ENCODE assay signal across 11 cellular contexts in genomic region chr3:97232635-97233034, GRCh38.
DNase-seq lines count a peak whose midpoint lies in the region; ATAC-seq and TF ChIP-seq lines count a peak whose summit lies in the region.
"Had no signal": no experiment of that assay in that cellular context is flagged by ENCODE, and none has a peak within 500 bp of the region (broad histone marks: within the 10 kb centered on the region; RNA-seq: fewer than 3 reads in every experiment).

No MANE protein-coding gene starts in this region.

- DNase-seq in NCI-H510A treated with DMSO at 0.1 percent for 48 hours (lab: John Stamatoyannopoulos, UW) (peak; percentile 18), NCI-H510A (lab: John Stamatoyannopoulos, UW) (no peak), NCI-H446 treated with DMSO at 0.1 percent for 48 hours (lab: John Stamatoyannopoulos, UW) (peak; percentile 86), suprapubic skin (ENCODE audit: low spot score in 2 of 2) (no peak), activated gamma-delta T cell treated with Interleukin-2 at 50 U/mL for 16 hours (no peak), cerebellar cortex (ENCODE audit: low spot score) (no peak), putamen (ENCODE audit: low spot score) (no peak)
- DNase-seq: brain microvascular endothelial cell, foreskin melanocyte had no signal

- H3K4me1 ChIP-seq in suprapubic skin: peaks cover 11% of the 10 kb centered on the region

- 33% methylated on average over 3 of the region's 3 CpGs for WGBS in suprapubic skin

- H3K9me3 ChIP-seq in suprapubic skin: no peaks in the 10 kb centered on the region

- H3K27me3 ChIP-seq in suprapubic skin: no peaks in the 10 kb centered on the region
- H3K27me3 ChIP-seq: brain microvascular endothelial cell had no signal

- H3K27ac ChIP-seq in suprapubic skin: peak overlapping the region; percentile 23
- H3K27ac ChIP-seq: brain microvascular endothelial cell had no signal

- no peaks in the 10 kb centered on the region for H3K36me3 ChIP-seq in suprapubic skin
- H3K36me3 ChIP-seq: brain microvascular endothelial cell had no signal

- no peak for TF ChIP-seq POLR2A in suprapubic skin (IDR thresholded peaks at IDR 0.05)

- ATAC-seq in esophagus mucosa: peak; percentile 83
- ATAC-seq: WTC11 had no signal

- TF ChIP-seq CTCF in suprapubic skin (IDR thresholded peaks at IDR 0.05): no peak

- no peak for TF ChIP-seq EP300 in suprapubic skin (IDR thresholded peaks at IDR 0.05)

- H3K4me3 ChIP-seq in suprapubic skin: no peak overlapping the region

Comparison
In these comparisons a context has a peak if more than half of its experiments do, and no peak if none do; other contexts are left out.
1. DNase-seq: peak in NCI-H510A treated with DMSO at 0.1 percent for 48 hours (single experiment) and NCI-H446 treated with DMSO at 0.1 percent for 48 hours (single experiment); none in NCI-H510A (single experiment), suprapubic skin (0 of 2), activated gamma-delta T cell treated with Interleukin-2 at 50 U/mL for 16 hours (single experiment), cerebellar cortex (single experiment) and putamen (single experiment).